Comparison of ENCODE assay signal across 9 cellular contexts in genomic region chr3:17747184-17747889, GRCh38. TPM values are rescaled to one million over a fixed set of nuclear protein-coding genes. Genes with fewer than 3 reads are reported as not detected.
A peak's percentile ranks its signal among the peaks of the same experiment; 100 is the strongest.
DNase-seq lines count a peak whose midpoint lies in the region; ATAC-seq and TF ChIP-seq lines count a peak whose summit lies in the region.
"Had no signal": no experiment of that assay in that cellular context is flagged by ENCODE, and none has a peak within 500 bp of the region (broad histone marks: within the 10 kb centered on the region; RNA-seq: fewer than 3 reads in every experiment).

No MANE protein-coding gene starts in this region.

- ATAC-seq in GM18867 (IDR thresholded peaks at IDR 0.05; ENCODE audit: unreplicated experiment) = peak; percentile 74
- no peak for ATAC-seq in GM23338
- peak; percentile 67 for ATAC-seq in HG03565 (IDR thresholded peaks at IDR 0.05; ENCODE audit: unreplicated experiment)
- ATAC-seq: lower lobe of right lung had no signal

- H2BK15ac ChIP-seq in mesendoderm (replicated peaks; ENCODE audit: low read depth) = no peak overlapping the region

- intact Hi-C loops in vagina (cut with DNase I) = no loop called here

- H2AFZ ChIP-seq in GM23338 = 0 out of 2 replicates have a peak overlapping the region, but pooled peaks have one; percentile 43

- H2BK5ac ChIP-seq in mesendoderm (ENCODE audit: low read length) = no peak overlapping the region

- H3K36me3 Mint-ChIP-seq in GM23338 (ENCODE audit: low read depth) = no peaks in the 10 kb centered on the region

- H3K4ac ChIP-seq in mesendoderm (ENCODE audit: low read depth, low read length) = no peak overlapping the region

- TF ChIP-seq CTCF in GM23338 (conservative IDR thresholded peaks at IDR 0.05; ENCODE audit: low read depth in 2 of 2) (no peak), vagina (IDR thresholded peaks at IDR 0.05) (no peak)

- H4K5ac ChIP-seq in mesendoderm (ENCODE audit: low read length) = no peak overlapping the region

- no peak for TF ChIP-seq POLR2A in vagina (IDR thresholded peaks at IDR 0.05)

- H3K9me3 ChIP-seq in vagina = no peaks in the 10 kb centered on the region
- H3K9me3 ChIP-seq: lower lobe of right lung had no signal

- no peak overlapping the region for H3K56ac ChIP-seq in mesendoderm (ENCODE audit: low read length)

- H4K8ac ChIP-seq in mesendoderm (ENCODE audit: low read depth, low read length) = no peak overlapping the region

- no peaks in the 10 kb centered on the region for H3K9me3 Mint-ChIP-seq in GM23338

- H3K4me3 Mint-ChIP-seq in GM23338 = no peak overlapping the region

- H3K27me3 ChIP-seq in GM23338 (ENCODE audit: insufficient read depth) (no peaks in the 10 kb centered on the region), mesendoderm (ENCODE audit: insufficient read depth, low read length, poor library complexity) (no peaks in the 10 kb centered on the region), vagina (no peaks in the 10 kb centered on the region)

- H3K79me2 ChIP-seq in GM23338 (replicated peaks; ENCODE audit: insufficient read depth) = no peaks in the 10 kb centered on the region
- no peaks in the 10 kb centered on the region for H3K79me2 ChIP-seq in mesendoderm (ENCODE audit: control insufficient read depth, insufficient read depth, low read length)

- no CpG with 5 or more reads among the region's 6 CpGs for WGBS in mesendoderm (ENCODE audit: extremely low coverage, insufficient coverage, low lambda C conversion rate)

- H3K23ac ChIP-seq in mesendoderm (ENCODE audit: low read length) = peak overlapping the region; percentile 45

- no peak overlapping the region for H3K27ac ChIP-seq in GM23338 (ENCODE audit: low read depth)
- no peak overlapping the region for H3K27ac ChIP-seq in mesendoderm (ENCODE audit: low read depth, low read length)
- no peak overlapping the region for H3K27ac ChIP-seq in vagina
- H3K27ac ChIP-seq: lower lobe of right lung had no signal

- peaks cover 7% of the 10 kb centered on the region for H3F3A ChIP-seq in GM23338 (replicated peaks; ENCODE audit: low read depth)

- H2BK120ac ChIP-seq in mesendoderm (ENCODE audit: low read depth, low read length) = no peak overlapping the region

- H3K9me2 ChIP-seq in GM23338 (ENCODE audit: insufficient read depth) = no peaks in the 10 kb centered on the region; the same call in 1 of the 2 replicates

- no peak overlapping the region for H3K18ac ChIP-seq in mesendoderm (ENCODE audit: low read length)

- peaks cover 10% of the 10 kb centered on the region for H3K4me1 ChIP-seq in GM23338 (ENCODE audit: insufficient read depth)
- H3K4me1 ChIP-seq in mesendoderm (ENCODE audit: control insufficient read depth, low read depth, low read length) = no peaks in the 10 kb centered on the region
- H3K4me1 ChIP-seq in vagina = peaks cover under 1% of the 10 kb centered on the region

- H3K9ac ChIP-seq in mesendoderm (ENCODE audit: low read length) = no peak overlapping the region

- peaks cover 16% of the 10 kb centered on the region for H3K4me1 Mint-ChIP-seq in GM23338

- no peak overlapping the region for H3K27ac Mint-ChIP-seq in GM23338

- H3K27me3 Mint-ChIP-seq in GM23338 (ENCODE audit: insufficient read depth, low read depth, poor library complexity) = peaks cover 2% of the 10 kb centered on the region

- H4K20me1 ChIP-seq in GM23338 (replicated peaks; ENCODE audit: insufficient read depth) = no peaks in the 10 kb centered on the region

- no peak overlapping the region for H2AK5ac ChIP-seq in mesendoderm (ENCODE audit: low read length)

- H3K36me3 ChIP-seq in GM23338 (ENCODE audit: insufficient read depth) = no peaks in the 10 kb centered on the region
- no peaks in the 10 kb centered on the region for H3K36me3 ChIP-seq in mesendoderm (ENCODE audit: control insufficient read depth, insufficient read depth, low read length)
- no peaks in the 10 kb centered on the region for H3K36me3 ChIP-seq in vagina
- H3K36me3 ChIP-seq: lower lobe of right lung had no signal

- H3K4me2 ChIP-seq in GM23338 (no peak overlapping the region), mesendoderm (ENCODE audit: low read length) (no peak overlapping the region)

- no peak for DNase-seq in GM23338 (ENCODE audit: low spot score)
- DNase-seq in mesendoderm = no peak
- DNase-seq in HCEC 1CT = no peak
- no peak for DNase-seq in vagina (ENCODE audit: extremely low spot score in 2 of 2)
- no peak for DNase-seq in stimulated activated CD4-positive, alpha-beta T cell treated with anti-CD3 and anti-CD28 coated beads, Interleukin-2, amount 100 ng/mL, for 48 hours
- no peak for DNase-seq in central memory CD4-positive, alpha-beta T cell
- DNase-seq: lower lobe of right lung had no signal

- H3K4me3 ChIP-seq in GM23338 (no peak overlapping the region), mesendoderm (ENCODE audit: low read length) (no peak overlapping the region), vagina (no peak overlapping the region)
- H3K4me3 ChIP-seq: lower lobe of right lung had no signal

- H3K79me1 ChIP-seq in mesendoderm (ENCODE audit: low read length) = no peaks in the 10 kb centered on the region

TF ChIP-seq in GM23338, 12 proteins besides CTCF, POLR2A, EP300 and RAD21 (continues in another document):
- TF ChIP-seq ETS1 (IDR thresholded peaks at IDR 0.05) (no peak), JUNB (IDR thresholded peaks at IDR 0.05; ENCODE audit: unreplicated experiment) (no peak), ZNF462 (CRISPR knock-in tag; IDR thresholded peaks at IDR 0.05) (no peak), EZH2 (IDR thresholded peaks at IDR 0.05; ENCODE audit: low read depth, unreplicated experiment) (no peak), NANOG (IDR thresholded peaks at IDR 0.05; ENCODE audit: borderline replicate concordance) (no peak)

RNA-seq across cellular contexts. Expression of gene TBC1D5, which starts 4.9 kb away (rescaled TPM):
- total RNA-seq in GM23338 (2014; rRNA removed; shearing (Covaris generic)) = 45.0 and 48.1 TPM in 2 replicates
- 16.9 and 21.8 TPM in 2 replicates for polyA plus RNA-seq in GM23338 (2016; fragmentation: Nextera tagmentation; extraction: Ambion mirVana)
- polyA plus RNA-seq in mesendoderm (2013, experiment 1 of 2) = 13.6 TPM
- 14.7 TPM for polyA plus RNA-seq in mesendoderm (2013, experiment 2 of 2)
- total RNA-seq in vagina = 48.1 TPM
